ENCODE assay signal across 8 cellular contexts in genomic region chr22:39244496-39245129, GRCh38. TPM values are rescaled to one million over a fixed set of nuclear protein-coding genes. Genes with fewer than 3 reads are reported as not detected.
A peak's percentile ranks its signal among the peaks of the same experiment; 100 is the strongest.
DNase-seq lines count a peak whose midpoint lies in the region; ATAC-seq and TF ChIP-seq lines count a peak whose summit lies in the region.

TSS of gene PDGFB (minus strand) at chr22:39244982. CDS start at chr22:39243963, 1,019 bp downstream.

- no peaks in the 10 kb centered on the region for H3K9me3 Mint-ChIP-seq in activated T-cell treated with anti-CD3 and anti-CD28 coated beads, Interleukin-2, amount 50 U/mL, for 72 hours
- H3K9me3 Mint-ChIP-seq in activated CD4-positive, alpha-beta memory T cell treated with anti-CD3 and anti-CD28 coated beads for 36 hours: no peaks in the 10 kb centered on the region
- no peaks in the 10 kb centered on the region for H3K9me3 Mint-ChIP-seq in osteocyte (ENCODE audit: unreplicated experiment)

- POLR2A ChIA-PET in activated CD4-positive, alpha-beta memory T cell treated with anti-CD3 and anti-CD28 coated beads for 36 hours (lab: Charles Lee): interaction anchor here (1.8 kb wide), 1 partner anchor 75 kb away, joined by 5 read pairs; the partner anchor contains the start of gene RPL3

- intact Hi-C loops in activated CD4-positive, alpha-beta memory T cell treated with anti-CD3 and anti-CD28 coated beads for 36 hours (cut with micrococcal nuclease): loop anchor here (10.0 kb wide), 1 partner anchor 280 kb away; the partner anchor contains the start of gene ATF4
- intact Hi-C loops in head of caudate nucleus (cut with DNase I): no loop called here

- no peak for ATAC-seq in activated T-cell treated with anti-CD3 and anti-CD28 coated beads, Interleukin-2, amount 50 U/mL, for 72 hours (replicated peaks in 1 of 2)
- no peak for ATAC-seq in HG03039 (IDR thresholded peaks at IDR 0.05; ENCODE audit: unreplicated experiment)

- H3K4me3 Mint-ChIP-seq in activated T-cell treated with anti-CD3 and anti-CD28 coated beads, Interleukin-2, amount 50 U/mL, for 72 hours: peak within 1 kb of the TSS; percentile 87 to 89
- H3K4me3 Mint-ChIP-seq in activated CD4-positive, alpha-beta memory T cell treated with anti-CD3 and anti-CD28 coated beads for 36 hours: peak within 1 kb of the TSS; percentile 79
- peak within 1 kb of the TSS; percentile 80 for H3K4me3 Mint-ChIP-seq in osteocyte (ENCODE audit: unreplicated experiment)

- H3K27ac Mint-ChIP-seq in activated T-cell treated with anti-CD3 and anti-CD28 coated beads, Interleukin-2, amount 50 U/mL, for 72 hours: no peak within 1 kb of the TSS
- H3K27ac Mint-ChIP-seq in activated CD4-positive, alpha-beta memory T cell treated with anti-CD3 and anti-CD28 coated beads for 36 hours: peak within 1 kb of the TSS; percentile 23
- H3K27ac Mint-ChIP-seq in osteocyte (ENCODE audit: unreplicated experiment): no peak within 1 kb of the TSS

- TF ChIP-seq CTCF in osteocyte (IDR thresholded peaks at IDR 0.05): no peak

- peaks cover 0 to 4% of the 10 kb centered on the region in 2 donors for H3K36me3 Mint-ChIP-seq in activated T-cell treated with anti-CD3 and anti-CD28 coated beads, Interleukin-2, amount 50 U/mL, for 72 hours (ENCODE audit: insufficient read depth in 2 of 2)
- peaks cover 5% of the 10 kb centered on the region for H3K36me3 Mint-ChIP-seq in activated CD4-positive, alpha-beta memory T cell treated with anti-CD3 and anti-CD28 coated beads for 36 hours
- no peaks in the 10 kb centered on the region for H3K36me3 Mint-ChIP-seq in osteocyte (ENCODE audit: unreplicated experiment)

- peaks cover 58% of the 10 kb centered on the region for H3K27me3 Mint-ChIP-seq in activated T-cell treated with anti-CD3 and anti-CD28 coated beads, Interleukin-2, amount 50 U/mL, for 72 hours (ENCODE audit: low read depth)
- peaks cover 9% of the 10 kb centered on the region for H3K27me3 Mint-ChIP-seq in activated CD4-positive, alpha-beta memory T cell treated with anti-CD3 and anti-CD28 coated beads for 36 hours
- H3K27me3 Mint-ChIP-seq in osteocyte (ENCODE audit: unreplicated experiment): no peaks in the 10 kb centered on the region

- peaks cover 35% of the 10 kb centered on the region for H3K4me1 Mint-ChIP-seq in activated T-cell treated with anti-CD3 and anti-CD28 coated beads, Interleukin-2, amount 50 U/mL, for 72 hours (ENCODE audit: low read depth)
- H3K4me1 Mint-ChIP-seq in activated CD4-positive, alpha-beta memory T cell treated with anti-CD3 and anti-CD28 coated beads for 36 hours (ENCODE audit: low read depth): peaks cover 34% of the 10 kb centered on the region
- H3K4me1 Mint-ChIP-seq in osteocyte (ENCODE audit: unreplicated experiment): peaks cover 31% of the 10 kb centered on the region

- CTCF ChIA-PET in activated CD4-positive, alpha-beta memory T cell treated with anti-CD3 and anti-CD28 coated beads for 36 hours (lab: Charles Lee): interaction anchor here (0.6 kb wide), 1 partner anchor 570 kb away, joined by 3 read pairs; no protein-coding TSS in a partner anchor

- DNase-seq in activated T-cell treated with anti-CD3 and anti-CD28 coated beads, Interleukin-2, amount 50 U/mL, for 72 hours: no peak
- DNase-seq in activated T-cell treated with anti-CD3 and anti-CD28 coated beads for 4 hours: no peak
- no peak for DNase-seq in activated CD4-positive, alpha-beta memory T cell treated with anti-CD3 and anti-CD28 coated beads for 36 hours
- peak in 30 of 42 donors; percentile 30 to 74 (median 56) for DNase-seq in head of caudate nucleus
- DNase-seq in osteocyte (ENCODE audit: extremely low spot score, unreplicated experiment): no peak
- no peak for DNase-seq in NCI-H1694 (lab: John Stamatoyannopoulos, UW)
- DNase-seq in stimulated activated CD4-positive, alpha-beta T cell treated with anti-CD3 and anti-CD28 coated beads, Interleukin-4, amount 100 ng/mL, for 4 hours: no peak

RNA-seq across cellular contexts. Expression of gene PDGFB, which starts in this region (rescaled TPM):
- 1 to 10 TPM; 2.9 to 4.6 TPM for total RNA-seq in activated T-cell treated with anti-CD3 and anti-CD28 coated beads, Interleukin-2, amount 50 U/mL, for 72 hours
- 10 to 100 TPM; 11.7 to 13.3 TPM for total RNA-seq in activated CD4-positive, alpha-beta memory T cell treated with anti-CD3 and anti-CD28 coated beads for 36 hours
- total RNA-seq in osteocyte: 16.8 and 20.0 TPM in 2 replicates

Comparison
In these comparisons a context has a peak if more than half of its experiments do, and no peak if none do; other contexts are left out.
1. DNase-seq: peak in head of caudate nucleus (30 of 42); none in activated T-cell treated with anti-CD3 and anti-CD28 coated beads, Interleukin-2, amount 50 U/mL, for 72 hours (0 of 2), activated T-cell treated with anti-CD3 and anti-CD28 coated beads for 4 hours (single experiment), activated CD4-positive, alpha-beta memory T cell treated with anti-CD3 and anti-CD28 coated beads for 36 hours (single experiment), osteocyte (single experiment), NCI-H1694 (single experiment) and stimulated activated CD4-positive, alpha-beta T cell treated with anti-CD3 and anti-CD28 coated beads, Interleukin-4, amount 100 ng/mL, for 4 hours (0 of 2).
2. Peak in every context shown above with its lines, with median percentiles within 50 percentile points of each other: H3K4me3 Mint-ChIP-seq.